8 cellular contexts compared by ENCODE assay signal in genomic region chr19:44212250-44212864, GRCh38. TPM values are rescaled to one million over a fixed set of nuclear protein-coding genes. Genes with fewer than 3 reads are reported as not detected.
DNase-seq lines count a peak whose midpoint lies in the region; ATAC-seq, FAIRE-seq and TF ChIP-seq lines count a peak whose summit lies in the region.

ZNF227 (plus strand) TSS chr19:44212532; CDS start chr19:44217793, 5,261 bp downstream.

- H3K4me3 ChIP-seq in AG10803 (ENCODE audit: low read length) (peak within 1 kb of the TSS; percentile 88), dorsolateral prefrontal cortex (peak within 1 kb of the TSS; percentile 68 to 100 (median 90)), HepG2 (replicated peaks in 1 of 3; ENCODE audit: insufficient read depth in 1 of 3, low read depth in 2 of 3, low read length in 3 of 3) (peak within 1 kb of the TSS; percentile 90 to 100 (median 91))

- peak; percentile 51 to 76 for TF ChIP-seq POLR2A in HepG2 (IDR thresholded peaks at IDR 0.05; ENCODE audit: insufficient read depth in 1 of 2, low read depth in 2 of 2, low read length in 2 of 2)

- intact Hi-C loops in activated CD8-positive, alpha-beta T cell treated with anti-CD3 and anti-CD28 coated beads for 36 hours (cut with micrococcal nuclease): loop anchor here (10.0 kb wide), 1 partner anchor 92 kb away; the partner anchor contains the start of gene ZNF235
- intact Hi-C loops in dorsolateral prefrontal cortex (cut with DNase I): loop anchor here in 1 of 2 donors (2.0 kb wide), 3 partner anchors 92 to 288 kb away; partner anchors contain the start of genes ZNF112, ZNF180 and ZNF235
- intact Hi-C loops in HepG2 (cut with micrococcal nuclease; ENCODE audit: unreplicated experiment): loop anchor here (1.0 kb wide), 1 partner anchor 99 kb away; the partner anchor contains the start of gene ZNF225

- in situ Hi-C loops in HepG2 (cut with HindIII; ENCODE audit: extremely low pct_ligation_motif_present, low pct_unique_long_range_greater_than_20kb): no loop called here

- under 1% methylated on average over 36 of the region's 37 CpGs for WGBS in HepG2 (ENCODE audit: low lambda C conversion rate)

- peak; percentile 69 for FAIRE-seq in HepG2 (lab: Jason Lieb, UNC)

- H3K27ac Mint-ChIP-seq in activated CD8-positive, alpha-beta T cell treated with anti-CD3 and anti-CD28 coated beads for 36 hours: peak within 1 kb of the TSS; percentile 94

- H3K27me3 ChIP-seq in dorsolateral prefrontal cortex (no peaks in the 10 kb centered on the region), HepG2 (ENCODE audit: control insufficient read depth in 1 of 2, insufficient read depth in 2 of 2, low read length in 2 of 2) (peaks cover 0 to 3% of the 10 kb centered on the region in 2 experiments; a peak in 1 of 5 replicates)

- peaks cover 13% of the 10 kb centered on the region for H3K9me3 Mint-ChIP-seq in activated CD8-positive, alpha-beta T cell treated with anti-CD3 and anti-CD28 coated beads for 36 hours

- peak within 1 kb of the TSS; percentile 84 for H3K4me3 Mint-ChIP-seq in activated CD8-positive, alpha-beta T cell treated with anti-CD3 and anti-CD28 coated beads for 36 hours

- peaks cover 11% of the 10 kb centered on the region for H3K79me2 ChIP-seq in HepG2 (ENCODE audit: insufficient read depth, low read length)

- peak within 1 kb of the TSS; percentile 76 for H3K9ac ChIP-seq in HepG2 (ENCODE audit: insufficient read depth, low read depth, low read length)

- no peaks in the 10 kb centered on the region for H3K9me3 ChIP-seq in HepG2 (ENCODE audit: low read length)

- H3K36me3 Mint-ChIP-seq in activated CD8-positive, alpha-beta T cell treated with anti-CD3 and anti-CD28 coated beads for 36 hours (ENCODE audit: low read depth): peaks cover 32% of the 10 kb centered on the region

- H3K4me1 ChIP-seq in HepG2 (ENCODE audit: insufficient read depth, low read length): peaks cover 11% of the 10 kb centered on the region

- H3K27me3 Mint-ChIP-seq in activated CD8-positive, alpha-beta T cell treated with anti-CD3 and anti-CD28 coated beads for 36 hours: no peaks in the 10 kb centered on the region

- BruUV-seq in HepG2 (replicated peaks; lab: Mats Ljungman, UMichigan): no TSS peak

- CTCF ChIA-PET in activated CD8-positive, alpha-beta T cell treated with anti-CD3 and anti-CD28 coated beads for 36 hours (lab: Charles Lee): interaction anchor here (0.5 kb wide), 1 partner anchor 1776 kb away, joined by 3 read pairs; no protein-coding TSS in a partner anchor
- CTCF ChIA-PET in HepG2 (lab: Yijun Ruan, JAX; ENCODE audit: low intra/inter-chr PET ratio, low total read pairs): no interaction called here

- H2AFZ ChIP-seq in HepG2 (ENCODE audit: low read length): peak within 1 kb of the TSS; percentile 94

- POLR2A ChIA-PET in activated CD8-positive, alpha-beta T cell treated with anti-CD3 and anti-CD28 coated beads for 36 hours (lab: Charles Lee): interaction anchor here (0.6 to 1.6 kb wide), 6 partner anchors 18 to 387 kb away, joined by 3 to 4 read pairs (median 4); partner anchors contain the start of gene ZNF180
- POLR2A ChIA-PET in HepG2 (lab: Yijun Ruan, JAX): interaction anchor here (0.5 to 2.3 kb wide), 17 partner anchors 24 to 733 kb away, joined by 3 to 24 read pairs (median 3); partner anchors contain the start of genes ZNF180, ZNF223, ZNF224 and ZNF226

- H3K4me2 ChIP-seq in HepG2 (ENCODE audit: low read depth, low read length): peak within 1 kb of the TSS; percentile 92

- DNase-seq in AG10803 (ENCODE audit: low read depth) (peak; percentile 97), NCI-H748 (lab: John Stamatoyannopoulos, UW; ENCODE audit: unreplicated experiment) (peak; percentile 96), dorsolateral prefrontal cortex (peak; percentile 78 to 94 (median 92)), HepG2 (ENCODE audit: low spot score) (peak; percentile 93)
- peak; percentile 89 for DNase-seq in activated CD8-positive, alpha-beta T cell treated with anti-CD3 and anti-CD28 coated beads for 36 hours
- peak; percentile 67 to 72 for DNase-seq in stimulated activated CD4-positive, alpha-beta T cell treated with anti-CD3 and anti-CD28 coated beads, Interleukin-2, amount 100 ng/mL, for 48 hours

- no peaks in the 10 kb centered on the region for H4K20me1 ChIP-seq in HepG2 (ENCODE audit: insufficient read depth, low read length)

- H3K27ac ChIP-seq in dorsolateral prefrontal cortex (peak within 1 kb of the TSS; percentile 11 to 96 (median 87)), HepG2 (ENCODE audit: extremely low read length, insufficient read depth, low read length) (peak within 1 kb of the TSS; percentile 58)

- H3K36me3 ChIP-seq in HepG2 (replicated peaks in 1 of 2; ENCODE audit: control insufficient read depth in 1 of 2, insufficient read depth in 2 of 2, low read length in 2 of 2): peaks cover 2 to 5% of the 10 kb centered on the region in 2 experiments; a peak in 4 of 5 replicates

- H3K4me1 Mint-ChIP-seq in activated CD8-positive, alpha-beta T cell treated with anti-CD3 and anti-CD28 coated beads for 36 hours (ENCODE audit: low read depth): peaks cover 24% of the 10 kb centered on the region

- peak; percentile 78 for ATAC-seq in GM19025 (IDR thresholded peaks at IDR 0.05; ENCODE audit: low read depth, unreplicated experiment)
- peak; percentile 78 for ATAC-seq in HG03520 (IDR thresholded peaks at IDR 0.05; ENCODE audit: unreplicated experiment)
- peak; percentile 96 for ATAC-seq in activated CD8-positive, alpha-beta T cell treated with anti-CD3 and anti-CD28 coated beads for 36 hours
- peak; percentile 99 for ATAC-seq in HepG2

- no peak for TF ChIP-seq CTCF in AG10803 (conservative IDR thresholded peaks at IDR 0.05; ENCODE audit: low read length)
- TF ChIP-seq CTCF in activated CD8-positive, alpha-beta T cell treated with anti-CD3 and anti-CD28 coated beads for 36 hours (IDR thresholded peaks at IDR 0.05): no peak
- peak in 15 of 56 donors; percentile 6 to 41 (median 21) for TF ChIP-seq CTCF in dorsolateral prefrontal cortex (IDR thresholded peaks at IDR 0.05 in 54 of 56, conservative IDR thresholded peaks at IDR 0.05 in 2 of 56; ENCODE audit: low read depth in 1 of 56, partially characterized antibody in 56 of 56)
- TF ChIP-seq CTCF in HepG2 (CRISPR knock-in tag; IDR thresholded peaks at IDR 0.05): no peak

- no peak for TF ChIP-seq RAD21 in HepG2 (CRISPR knock-in tag; IDR thresholded peaks at IDR 0.05)

- TF ChIP-seq EP300 in HepG2 (IDR thresholded peaks at IDR 0.05; ENCODE audit: low read depth in 2 of 2, low read length in 2 of 2): no peak
- no peak for TF ChIP-seq EP300 in HepG2 (CRISPR knock-in tag; IDR thresholded peaks at IDR 0.05; ENCODE audit: borderline replicate concordance)

TF ChIP-seq in HepG2, 621 proteins besides CTCF, POLR2A, EP300 and RAD21 (continues in another document):
- peak; percentile 66 for TF ChIP-seq RXRA (CRISPR knock-in tag; IDR thresholded peaks at IDR 0.05)
- TF ChIP-seq SMAD9 (CRISPR knock-in tag; IDR thresholded peaks at IDR 0.05): 0 out of 2 replicates have a peak, but pooled peaks have one; percentile 60
- peak; percentile 91 for TF ChIP-seq GABPA (IDR thresholded peaks at IDR 0.05; ENCODE audit: low read depth, low read length)
- TF ChIP-seq GABPA (CRISPR knock-in tag; IDR thresholded peaks at IDR 0.05; ENCODE audit: low read depth): peak; percentile 99
- TF ChIP-seq, protein P1, sequence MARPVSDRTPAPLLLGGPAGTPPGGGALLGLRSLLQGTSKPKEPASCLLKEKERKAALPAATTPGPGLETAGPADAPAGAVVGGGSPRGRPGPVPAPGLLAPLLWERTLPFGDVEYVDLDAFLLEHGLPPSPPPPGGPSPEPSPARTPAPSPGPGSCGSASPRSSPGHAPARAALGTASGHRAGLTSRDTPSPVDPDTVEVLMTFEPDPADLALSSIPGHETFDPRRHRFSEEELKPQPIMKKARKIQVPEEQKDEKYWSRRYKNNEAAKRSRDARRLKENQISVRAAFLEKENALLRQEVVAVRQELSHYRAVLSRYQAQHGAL (CRISPR knock-in tag; IDR thresholded peaks at IDR 0.05; ENCODE audit: not compliant biosample characterization): no peak
- no peak for TF ChIP-seq MBD4 (IDR thresholded peaks at IDR 0.05; ENCODE audit: borderline replicate concordance, low read length)
- TF ChIP-seq FOXK1 (CRISPR knock-in tag; IDR thresholded peaks at IDR 0.05; ENCODE audit: borderline replicate concordance, low read depth): peak; percentile 24; the same call in 1 of the 2 replicates
- TF ChIP-seq ZNF205 (CRISPR knock-in tag; IDR thresholded peaks at IDR 0.05): no peak
- TF ChIP-seq NR2C2 (CRISPR knock-in tag; IDR thresholded peaks at IDR 0.05; ENCODE audit: borderline replicate concordance): peak; percentile 97

RNA-seq across cellular contexts. Expression of gene ZNF227, which starts in this region (rescaled TPM):
- total RNA-seq in activated CD8-positive, alpha-beta T cell treated with anti-CD3 and anti-CD28 coated beads for 36 hours: 10 to 100 TPM; 17.7 to 18.5 TPM
- 10 to 100 TPM; 23.1 to 58.1 (median 37.4) TPM for total RNA-seq in dorsolateral prefrontal cortex
- 16.8 and 23.2 TPM in 2 replicates for total RNA-seq in HepG2 (2016; rRNA removed; fragmentation: Illumina TruSeq; extraction: Trizol)
- total RNA-seq in HepG2 (2016; cell fraction: cytosol; rRNA removed; fragmentation: Illumina TruSeq; extraction: Trizol; ENCODE audit: low read depth): 3.0 and 4.0 TPM in 2 replicates
- 15.1 and 19.2 TPM in 2 replicates for total RNA-seq in HepG2 (2016; cell fraction: insoluble cytoplasmic fraction; rRNA removed; fragmentation: Illumina TruSeq; extraction: Trizol)
- 8.6 and 9.1 TPM in 2 replicates for total RNA-seq in HepG2 (2016; cell fraction: membrane; rRNA removed; fragmentation: Illumina TruSeq; extraction: Trizol)
- total RNA-seq in HepG2 (2016; cell fraction: nucleus; rRNA removed; fragmentation: Illumina TruSeq; extraction: Trizol): 15.4 and 18.9 TPM in 2 replicates
- polyA plus RNA-seq in HepG2 (2011; rRNA removed): 3.1 and 4.7 TPM in 2 replicates
- polyA plus RNA-seq in HepG2 (2011; cell fraction: cytosol; rRNA removed): 1.9 and 3.6 TPM in 2 replicates
- polyA plus RNA-seq in HepG2 (2011; cell fraction: nucleus; rRNA removed): 2.7 and 3.7 TPM in 2 replicates
- polyA plus RNA-seq in HepG2 (2012): 8.8 and 9.1 TPM in 2 replicates
- polyA plus RNA-seq in HepG2 (2016; cell fraction: cytosol; fragmentation: Illumina TruSeq; extraction: Trizol; ENCODE audit: low read depth): 1.5 and 2.0 TPM in 2 replicates
- 10.6 and 12.3 TPM in 2 replicates for polyA plus RNA-seq in HepG2 (2016; cell fraction: insoluble cytoplasmic fraction; fragmentation: Illumina TruSeq; extraction: Trizol; ENCODE audit: low read depth)
- polyA plus RNA-seq in HepG2 (2016; cell fraction: membrane; fragmentation: Illumina TruSeq; extraction: Trizol; ENCODE audit: low read depth): 2.6 and 2.7 TPM in 2 replicates
- polyA plus RNA-seq in HepG2 (2016; cell fraction: nucleus; fragmentation: Illumina TruSeq; extraction: Trizol; ENCODE audit: insufficient read depth, low read depth): 10.9 and 12.5 TPM in 2 replicates
- polyA minus RNA-seq in HepG2 (2011; rRNA and poly(A)+ RNA removed; ENCODE audit: low replicate concordance): 8.1 and 15.3 TPM in 2 replicates
- 4.6 and 5.8 TPM in 2 replicates for polyA minus RNA-seq in HepG2 (2011; cell fraction: cytosol; rRNA and poly(A)+ RNA removed)
- polyA minus RNA-seq in HepG2 (2011; cell fraction: nucleus; rRNA and poly(A)+ RNA removed): 33.1 and 39.8 TPM in 2 replicates

Comparison
In these comparisons a context has a peak if more than half of its experiments do, and no peak if none do; other contexts are left out.
1. Peak in every context shown above with its lines: DNase-seq, ATAC-seq, H3K4me3 ChIP-seq and H3K27ac ChIP-seq.